ENCODE assay signal across 28 cellular contexts in genomic region chr4:106614446-106614845, GRCh38.
A peak's percentile ranks its signal among the peaks of the same experiment; 100 is the strongest.
DNase-seq lines count a peak whose midpoint lies in the region; ATAC-seq, FAIRE-seq and TF ChIP-seq lines count a peak whose summit lies in the region.
"Had no signal": no experiment of that assay in that cellular context is flagged by ENCODE, and none has a peak within 500 bp of the region (broad histone marks: within the 10 kb centered on the region; RNA-seq: fewer than 3 reads in every experiment).

No MANE protein-coding gene starts in this region.

- no peak overlapping the region for H3K18ac ChIP-seq in IMR-90 (ENCODE audit: low read depth, low read length)
- H3K18ac ChIP-seq in mesenchymal stem cell (ENCODE audit: low read depth in 1 of 2, low read length in 2 of 2): no peak overlapping the region

- H3K79me1 ChIP-seq in IMR-90 (ENCODE audit: low read depth in 1 of 2, low read length in 2 of 2) (no peaks in the 10 kb centered on the region), mesenchymal stem cell (replicated peaks; ENCODE audit: low read length, poor library complexity, severe bottlenecking) (no peaks in the 10 kb centered on the region)

- H3K4me3 ChIP-seq in IMR-90 (ENCODE audit: insufficient read depth, low read depth, low read length) (peak overlapping the region; percentile 20; the same call in 1 of the 2 replicates), bronchial epithelial cell (ENCODE audit: low read depth, low read length) (no peak overlapping the region), mesenchymal stem cell (ENCODE audit: insufficient read depth in 1 of 2, low read depth in 1 of 2, low read length in 2 of 2) (peak overlapping the region in 1 of 2 experiments; percentile 67)
- H3K4me3 ChIP-seq: colonic mucosa, skin epidermis had no signal

- no peak overlapping the region for H3K14ac ChIP-seq in IMR-90 (replicated peaks; ENCODE audit: low read depth, low read length)
- no peak overlapping the region for H3K14ac ChIP-seq in mesenchymal stem cell (ENCODE audit: low read length in 2 of 2)

- intact Hi-C loops in IMR-90 (cut with micrococcal nuclease): no loop called here
- intact Hi-C loops in posterior vena cava (cut with DNase I): no loop called here

- H3K4me1 ChIP-seq in IMR-90 (ENCODE audit: control insufficient read depth, insufficient read depth, low read length) (no peaks in the 10 kb centered on the region), mesenchymal stem cell (ENCODE audit: control insufficient read depth, insufficient read depth, low read depth, low read length) (no peaks in the 10 kb centered on the region)
- H3K4me1 ChIP-seq: colonic mucosa, foreskin keratinocyte had no signal

- no peak for TF ChIP-seq RAD21 in IMR-90 (IDR thresholded peaks at IDR 0.05; ENCODE audit: low read length)

- no peak overlapping the region for H3K23ac ChIP-seq in IMR-90 (ENCODE audit: low read depth, low read length)
- H3K23ac ChIP-seq in mesenchymal stem cell (ENCODE audit: low read length in 2 of 2): no peak overlapping the region

- no peak overlapping the region for H2AK9ac ChIP-seq in IMR-90 (replicated peaks; ENCODE audit: low read depth, low read length, poor library complexity)

- POLR2A ChIA-PET in IMR-90 (lab: Charles Lee; ENCODE audit: unreplicated experiment): no interaction called here

- H3K27me3 ChIP-seq in IMR-90 (ENCODE audit: control insufficient read depth, insufficient read depth, low read length): no peaks in the 10 kb centered on the region
- no peaks in the 10 kb centered on the region for H3K27me3 ChIP-seq in bronchial epithelial cell (ENCODE audit: control insufficient read depth, insufficient read depth, low read length)
- H3K27me3 ChIP-seq in mesenchymal stem cell (ENCODE audit: control insufficient read depth in 1 of 2, insufficient read depth in 1 of 2, low read length in 2 of 2): no peaks in the 10 kb centered on the region
- H3K27me3 ChIP-seq: colonic mucosa, foreskin keratinocyte, tibial nerve had no signal

- TF ChIP-seq POLR2A in IMR-90 (IDR thresholded peaks at IDR 0.05; ENCODE audit: low read depth, low read length): no peak

- ATAC-seq in IMR-90 (ENCODE audit: low read depth): peak; percentile 49
- ATAC-seq: activated CD4-positive, alpha-beta T cell treated with anti-CD3 and anti-CD28 coated beads for 36 hours; activated naive CD4-positive, alpha-beta T cell treated with anti-CD3 and anti-CD28 coated beads, Interleukin-2, amount 50 U/mL, for 72 hours; foreskin keratinocyte; natural killer cell treated with Interleukin-12 subunit alpha and Interleukin-12 subunit beta and Interleukin-15 and Interleukin-18, amount 100 ng/mL, for 72 hours; Right ventricle myocardium inferior; stimulated activated naive CD8-positive, alpha-beta T cell treated with anti-CD3 and anti-CD28 coated beads, Interleukin-15, Interleukin-2, amounts not matched to agents 100 U/mL and 50 U/mL, for 24 hours; T-cell had no signal

- DNase-seq in AG08396 (ENCODE audit: low spot score): peak; percentile 14
- peak; percentile 35 for DNase-seq in IMR-90
- DNase-seq in bronchial epithelial cell (ENCODE audit: low read depth): peak; percentile 40
- peak; percentile 12 for DNase-seq in mesenchymal stem cell
- DNase-seq in posterior vena cava (ENCODE audit: low spot score): no peak
- no peak for DNase-seq in activated CD4-positive, alpha-beta T cell treated with anti-CD3 and anti-CD28 coated beads, Interleukin-2, amount 50 U/mL, for 48 hours
- DNase-seq in SKM-1 (lab: John Stamatoyannopoulos, UW; ENCODE audit: unreplicated experiment): no peak
- DNase-seq in NK-92 treated with Interleukin-12 subunit alpha and Interleukin-12 subunit beta, amount 100 ng/mL, for 24 hours (lab: John Stamatoyannopoulos, UW): no peak
- DNase-seq: activated CD4-positive, alpha-beta T cell treated with anti-CD3 and anti-CD28 coated beads for 36 hours; colonic mucosa; DMS79; foreskin keratinocyte; H9; hypothalamus; kidney glomerular epithelial cell; NCI-H1417; NCI-H2107; NCI-H524; posterior cingulate gyrus; stimulated activated CD4-positive, alpha-beta T cell treated with anti-CD3 and anti-CD28 coated beads, Interleukin-2, amount 100 ng/mL, for 48 hours; stimulated activated naive CD8-positive, alpha-beta T cell treated with anti-CD3 and anti-CD28 coated beads, Interleukin-15, Interleukin-2, amounts not matched to agents 100 U/mL and 50 U/mL, for 24 hours; T-cell had no signal

- H2AK5ac ChIP-seq in IMR-90 (ENCODE audit: low read depth, low read length) (no peak overlapping the region), mesenchymal stem cell (ENCODE audit: low read length, severe bottlenecking) (no peak overlapping the region)

- no peak overlapping the region for H2BK20ac ChIP-seq in IMR-90 (ENCODE audit: low read depth, low read length)

- no peak overlapping the region for H3K56ac ChIP-seq in IMR-90 (ENCODE audit: extremely low read depth, insufficient read depth, low read length)

- H3K4me2 ChIP-seq in IMR-90 (ENCODE audit: low read depth, low read length): peak overlapping the region; percentile 47; the same call in 1 of the 2 replicates
- H3K4me2 ChIP-seq in mesenchymal stem cell (ENCODE audit: low read length, poor library complexity, severe bottlenecking): no peak overlapping the region

- BruUV-seq in IMR-90 (replicated peaks; lab: Mats Ljungman, UMichigan): no TSS peak

- no peak overlapping the region for H3K9ac ChIP-seq in IMR-90 (ENCODE audit: low read depth, low read length)
- H3K9ac ChIP-seq in mesenchymal stem cell (ENCODE audit: low read length): peak overlapping the region; percentile 62

- no peak overlapping the region for H2BK12ac ChIP-seq in mesenchymal stem cell (ENCODE audit: low read length in 2 of 2)

- no peaks in the 10 kb centered on the region for H3K9me1 ChIP-seq in IMR-90 (ENCODE audit: insufficient read depth, low read length)

- H3K9me3 ChIP-seq in IMR-90 (ENCODE audit: control insufficient read depth, insufficient read depth, low read length) (no peaks in the 10 kb centered on the region), mesenchymal stem cell (ENCODE audit: control insufficient read depth, low read length) (no peaks in the 10 kb centered on the region)
- H3K9me3 ChIP-seq: colonic mucosa, tibial nerve had no signal

- dilution Hi-C loops in IMR-90 (cut with HindIII; ENCODE audit: low sequenced_read_pairs, unreplicated experiment): no loop called here

- no peak overlapping the region for H3K27ac ChIP-seq in IMR-90 (ENCODE audit: insufficient read depth, low read length)
- no peak overlapping the region for H3K27ac ChIP-seq in mesenchymal stem cell (ENCODE audit: low read length, poor library complexity, severe bottlenecking)
- H3K27ac ChIP-seq: colonic mucosa, foreskin keratinocyte, skin epidermis, tibial nerve had no signal

- H2AFZ ChIP-seq in IMR-90 (replicated peaks; ENCODE audit: low read length, poor library complexity): no peak overlapping the region
- H2AFZ ChIP-seq in mesenchymal stem cell (ENCODE audit: low read depth, low read length): no peak overlapping the region

- no CpG with 5 or more reads among the region's 4 CpGs for WGBS in IMR-90 (ENCODE audit: extremely low coverage in 2 of 2, insufficient read length in 1 of 2), 2 experiments
- WGBS in mesenchymal stem cell: 76% methylated on average over 3 of the region's 4 CpGs

- H2BK5ac ChIP-seq in IMR-90 (ENCODE audit: low read depth, low read length, poor library complexity, severe bottlenecking) (no peak overlapping the region), mesenchymal stem cell (ENCODE audit: low read depth, low read length, poor library complexity, severe bottlenecking) (no peak overlapping the region)

- H2BK15ac ChIP-seq in IMR-90 (ENCODE audit: low read depth, low read length): no peak overlapping the region
- no peak overlapping the region for H2BK15ac ChIP-seq in mesenchymal stem cell (ENCODE audit: low read depth, poor library complexity, severe bottlenecking)

- CTCF ChIA-PET in IMR-90 (lab: Yijun Ruan, JAX): interaction anchor here (0.6 kb wide), 1 partner anchor 320 kb away, joined by 3 read pairs; no protein-coding TSS in a partner anchor

- in situ Hi-C loops in IMR-90 (cut with MboI; ENCODE audit: low sequenced_read_pairs): no loop called here

- H4K8ac ChIP-seq in IMR-90 (ENCODE audit: low read depth in 2 of 2, low read length in 2 of 2) (no peak overlapping the region), mesenchymal stem cell (ENCODE audit: low read length) (no peak overlapping the region)

- H3K4ac ChIP-seq in IMR-90 (ENCODE audit: low read depth, low read length) (no peak overlapping the region), mesenchymal stem cell (ENCODE audit: low read depth in 1 of 2, low read length in 2 of 2) (no peak overlapping the region)

- H4K20me1 ChIP-seq in IMR-90 (ENCODE audit: insufficient read depth, low read length): no peaks in the 10 kb centered on the region

- no peak overlapping the region for H4K5ac ChIP-seq in IMR-90 (ENCODE audit: low read depth, low read length)

- FAIRE-seq in bronchial epithelial cell (lab: Jason Lieb, UNC): no peak
- FAIRE-seq: endometrium had no signal

- H4K91ac ChIP-seq in IMR-90 (ENCODE audit: insufficient read depth, low read depth, low read length) (no peak overlapping the region), mesenchymal stem cell (ENCODE audit: low read length) (no peak overlapping the region)

- TF ChIP-seq CTCF in IMR-90 (conservative IDR thresholded peaks at IDR 0.05; ENCODE audit: low read depth, low read length) (no peak), bronchial epithelial cell (IDR thresholded peaks at IDR 0.05; ENCODE audit: insufficient read depth, low read length, severe bottlenecking) (no peak)

- no peaks in the 10 kb centered on the region for H3K36me3 ChIP-seq in IMR-90 (ENCODE audit: control insufficient read depth, insufficient read depth, low read length)
- no peaks in the 10 kb centered on the region for H3K36me3 ChIP-seq in bronchial epithelial cell (ENCODE audit: control insufficient read depth, insufficient read depth, low read length)
- H3K36me3 ChIP-seq in mesenchymal stem cell (ENCODE audit: control insufficient read depth in 1 of 2, insufficient read depth in 2 of 2, low read depth in 1 of 2, low read length in 2 of 2): no peaks in the 10 kb centered on the region
- H3K36me3 ChIP-seq: colonic mucosa, tibial nerve had no signal

- H2BK120ac ChIP-seq in IMR-90 (ENCODE audit: low read depth, low read length) (no peak overlapping the region), mesenchymal stem cell (ENCODE audit: low read depth, low read length) (no peak overlapping the region)

TF ChIP-seq in IMR-90, 13 proteins besides CTCF, POLR2A, EP300 and RAD21 (continues in another document):
- TF ChIP-seq CHD1 (IDR thresholded peaks at IDR 0.05; ENCODE audit: low read depth, low read length): no peak
- no peak for TF ChIP-seq CEBPB (IDR thresholded peaks at IDR 0.05; ENCODE audit: low read depth, low read length)
- no peak for TF ChIP-seq MAZ (IDR thresholded peaks at IDR 0.05; ENCODE audit: borderline replicate concordance, low read depth, low read length)
- TF ChIP-seq SMC3 (IDR thresholded peaks at IDR 0.05; ENCODE audit: low read depth, low read length): no peak

Comparison
In these comparisons a context has a peak if more than half of its experiments do, and no peak if none do; other contexts are left out.
1. DNase-seq: peak in AG08396 (single experiment), IMR-90 (single experiment), bronchial epithelial cell (single experiment) and mesenchymal stem cell (single experiment); none in posterior vena cava (single experiment), activated CD4-positive, alpha-beta T cell treated with anti-CD3 and anti-CD28 coated beads, Interleukin-2, amount 50 U/mL, for 48 hours (0 of 2), SKM-1 (single experiment) and NK-92 treated with Interleukin-12 subunit alpha and Interleukin-12 subunit beta, amount 100 ng/mL, for 24 hours (single experiment).